Comparison of ENCODE assay signal across 8 cellular contexts in the genomic region with DNA sequence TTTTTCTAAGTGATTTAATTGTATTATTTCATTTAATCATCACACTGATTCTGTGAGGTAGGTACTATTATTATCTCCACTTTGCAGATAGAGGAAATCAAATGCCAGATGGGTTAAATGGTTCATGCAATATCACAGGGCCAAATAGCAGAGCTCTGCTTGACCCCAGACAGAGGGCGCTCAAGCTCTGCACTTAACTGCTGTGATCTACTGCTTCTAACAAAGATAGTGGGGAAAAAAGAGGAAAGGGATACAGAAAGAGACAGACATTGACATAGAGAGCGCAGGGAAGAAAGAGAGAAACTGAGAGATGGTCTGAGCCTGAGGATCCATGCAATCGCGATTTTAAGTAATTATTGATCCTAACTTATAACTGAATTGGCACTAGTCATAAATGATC.
A peak's percentile ranks its signal among the peaks of the same experiment; 100 is the strongest.
DNase-seq lines count a peak whose midpoint lies in the region; ATAC-seq and TF ChIP-seq lines count a peak whose summit lies in the region.

No MANE protein-coding gene starts in this region.

- no peaks in the 10 kb centered on the region for H3K27me3 ChIP-seq in Panc1 (ENCODE audit: control insufficient read depth, insufficient read depth, low read length)
- H3K27me3 ChIP-seq in liver (ENCODE audit: control insufficient read depth in 4 of 4, insufficient read depth in 4 of 4, low read length in 3 of 4) = no peaks in the 10 kb centered on the region
- no peaks in the 10 kb centered on the region for H3K27me3 ChIP-seq in aorta (ENCODE audit: control insufficient read depth in 1 of 2, insufficient read depth in 2 of 2, low read length in 1 of 2)

- H3K9me3 ChIP-seq in Panc1 (ENCODE audit: control insufficient read depth, insufficient read depth, low read depth, low read length) = no peaks in the 10 kb centered on the region
- H3K9me3 ChIP-seq in liver (ENCODE audit: control insufficient read depth in 4 of 4, low read length in 3 of 4) = no peaks in the 10 kb centered on the region
- H3K9me3 ChIP-seq in aorta (ENCODE audit: control insufficient read depth, low read length) = no peaks in the 10 kb centered on the region

- DNase-seq in Daoy (ENCODE audit: low read depth) (peak; percentile 55), HuH-7 (ENCODE audit: low spot score) (peak; percentile 54), Panc1 (ENCODE audit: low read depth, low spot score) (peak; percentile 24), dermis blood vessel endothelial cell (peak; percentile 58), aorta (peak; percentile 53 to 79)
- DNase-seq in activated CD4-positive, alpha-beta T cell treated with anti-CD3 and anti-CD28 coated beads for 4 hours = no peak

- H3K36me3 ChIP-seq in Panc1 (ENCODE audit: control insufficient read depth, insufficient read depth, low read length) = no peaks in the 10 kb centered on the region; the same call in 1 of the 2 replicates
- no peaks in the 10 kb centered on the region for H3K36me3 ChIP-seq in liver (ENCODE audit: control insufficient read depth in 4 of 4, insufficient read depth in 3 of 4, low read depth in 1 of 4, low read length in 3 of 4)
- no peaks in the 10 kb centered on the region for H3K36me3 ChIP-seq in aorta (ENCODE audit: control insufficient read depth in 1 of 2, insufficient read depth in 2 of 2, low read length in 1 of 2)

- CTCF ChIA-PET in Panc1 (lab: Charles Lee) = interaction anchor here (0.6 kb wide), 1 partner anchor 606 kb away, joined by 4 read pairs; no protein-coding TSS in a partner anchor

- TF ChIP-seq CTCF in Panc1 (IDR thresholded peaks at IDR 0.05) (peak; percentile 75), liver (IDR thresholded peaks at IDR 0.05; ENCODE audit: low read depth, low read length, missing input control) (peak; percentile 67)

- no peak overlapping the region for H3K4me3 ChIP-seq in Panc1 (ENCODE audit: low read depth in 2 of 2, low read length in 2 of 2)
- no peak overlapping the region for H3K4me3 ChIP-seq in liver (ENCODE audit: low read depth in 1 of 3, low read length in 3 of 3)
- no peak overlapping the region for H3K4me3 ChIP-seq in aorta (ENCODE audit: low read length in 2 of 2)

- ATAC-seq in GM19468 (IDR thresholded peaks at IDR 0.05; ENCODE audit: extremely low read depth, unreplicated experiment) (peak; percentile 45), Panc1 (peak; percentile 73; the same call in 1 of the 2 replicates), aorta (ENCODE audit: low FRiP score) (peak; percentile 72)

- 14% methylated on average over 4 of the region's 4 CpGs for WGBS in liver
- 13% methylated on average over 4 of the region's 4 CpGs for WGBS in aorta, 2 donors

- H3K27ac ChIP-seq in Panc1 (ENCODE audit: low read length) = no peak overlapping the region
- no peak overlapping the region for H3K27ac ChIP-seq in liver (ENCODE audit: low read depth in 1 of 2, low read length in 2 of 2)
- H3K27ac ChIP-seq in aorta (ENCODE audit: low read depth in 1 of 2, low read length in 2 of 2) = no peak overlapping the region

- TF ChIP-seq RAD21 in liver (IDR thresholded peaks at IDR 0.05) = peak; percentile 91 to 94

- in situ Hi-C loops in Panc1 (cut with HindIII; ENCODE audit: low pct_unique_long_range_greater_than_20kb, low sequenced_read_pairs) = no loop called here

- POLR2A ChIA-PET in Panc1 (lab: Charles Lee) = no interaction called here

- intact Hi-C loops in Panc1 (cut with micrococcal nuclease; ENCODE audit: unreplicated experiment) (loop anchor here (2.0 kb wide), 1 partner anchor 821 kb away; no protein-coding TSS in a partner anchor), aorta (cut with DNase I) (loop anchor here in 1 of 2 donors (2.0 kb wide), 1 partner anchor 821 kb away; no protein-coding TSS in a partner anchor)

- H3K4me1 ChIP-seq in Panc1 (ENCODE audit: control insufficient read depth, insufficient read depth, low read length) (no peaks in the 10 kb centered on the region), liver (ENCODE audit: control insufficient read depth in 4 of 4, insufficient read depth in 4 of 4, low read length in 3 of 4) (no peaks in the 10 kb centered on the region), aorta (ENCODE audit: control insufficient read depth in 1 of 2, insufficient read depth in 2 of 2, low read length in 2 of 2) (no peaks in the 10 kb centered on the region)

- BruUV-seq in Panc1 (replicated peaks; lab: Mats Ljungman, UMichigan) = no TSS peak

- H3K9ac ChIP-seq in liver (ENCODE audit: low read depth in 1 of 2, low read length in 2 of 2) = no peak overlapping the region

TF ChIP-seq in liver, 16 proteins besides CTCF, POLR2A, EP300 and RAD21:
- TF ChIP-seq REST (IDR thresholded peaks at IDR 0.05) (no peak), NR2F2 (IDR thresholded peaks at IDR 0.05) (peak; percentile 51), JUND (IDR thresholded peaks at IDR 0.05) (no peak)

Comparison
In these comparisons a context has a peak if more than half of its experiments do, and no peak if none do; other contexts are left out.
1. DNase-seq: peak in Daoy (single experiment), HuH-7 (single experiment), Panc1 (single experiment), dermis blood vessel endothelial cell (single experiment) and aorta (2 of 2); none in activated CD4-positive, alpha-beta T cell treated with anti-CD3 and anti-CD28 coated beads for 4 hours (0 of 2).
2. Peak in every context shown above with its lines, with median percentiles within 50 percentile points of each other: ATAC-seq.